In genomic region chr21:40839551-40839950, GRCh38 we compare ENCODE assay signal across 14 cellular contexts. TPM values are rescaled to one million over a fixed set of nuclear protein-coding genes. Genes with fewer than 3 reads are reported as not detected.
DNase-seq lines count a peak whose midpoint lies in the region; ATAC-seq and TF ChIP-seq lines count a peak whose summit lies in the region.
"Had no signal": no experiment of that assay in that cellular context is flagged by ENCODE, and none has a peak within 500 bp of the region (broad histone marks: within the 10 kb centered on the region; RNA-seq: fewer than 3 reads in every experiment).

No MANE protein-coding gene starts in this region.

- no peaks in the 10 kb centered on the region for H4K20me1 ChIP-seq in MM.1S (ENCODE audit: insufficient read depth, low read length)

- H3K9ac ChIP-seq in MM.1S (ENCODE audit: low read length): peak overlapping the region; percentile 4; the same call in 1 of the 2 replicates

- H3K79me2 ChIP-seq in MM.1S (ENCODE audit: low read length): no peaks in the 10 kb centered on the region

- peak overlapping the region; percentile 25 for H2AFZ ChIP-seq in MM.1S (ENCODE audit: low read length)
- H2AFZ ChIP-seq: GM23338 had no signal

- H3K27ac Mint-ChIP-seq in activated T-cell treated with anti-CD3 and anti-CD28 coated beads, Interleukin-2, amount 50 U/mL, for 72 hours: no peak overlapping the region
- H3K27ac Mint-ChIP-seq: CD14-positive monocyte; CD8-positive, alpha-beta T cell; GM23338; IgD-negative memory B cell had no signal

- no peaks in the 10 kb centered on the region for H3K9me3 Mint-ChIP-seq in activated T-cell treated with anti-CD3 and anti-CD28 coated beads, Interleukin-2, amount 50 U/mL, for 72 hours
- H3K9me3 Mint-ChIP-seq: CD8-positive, alpha-beta T cell had no signal

- no peaks in the 10 kb centered on the region for H3K36me3 ChIP-seq in MM.1S (replicated peaks; ENCODE audit: insufficient read depth, low read length)

- H3K27me3 Mint-ChIP-seq in activated T-cell treated with anti-CD3 and anti-CD28 coated beads, Interleukin-2, amount 50 U/mL, for 72 hours (ENCODE audit: low read depth): peaks cover 32% of the 10 kb centered on the region

- H3K27ac ChIP-seq in MM.1S (ENCODE audit: low read length): peak overlapping the region; percentile 57; the same call in 1 of the 2 replicates
- H3K27ac ChIP-seq: A549 had no signal

- no peaks in the 10 kb centered on the region for H3K9me3 ChIP-seq in MM.1S (replicated peaks; ENCODE audit: insufficient read depth, low read length)
- H3K9me3 ChIP-seq: A549 had no signal

- H3K36me3 Mint-ChIP-seq in activated T-cell treated with anti-CD3 and anti-CD28 coated beads, Interleukin-2, amount 50 U/mL, for 72 hours (ENCODE audit: insufficient read depth in 2 of 2): no peaks in the 10 kb centered on the region
- H3K36me3 Mint-ChIP-seq: CD14-positive monocyte; CD8-positive, alpha-beta T cell; IgD-negative memory B cell had no signal

- peak overlapping the region; percentile 70 for H3K4me2 ChIP-seq in MM.1S (ENCODE audit: low read depth, low read length)
- H3K4me2 ChIP-seq: A549, GM23338 had no signal

- TF ChIP-seq CTCF in MM.1S (IDR thresholded peaks at IDR 0.05; ENCODE audit: low read length): peak; percentile 10; the same call in 1 of the 2 replicates

- no peaks in the 10 kb centered on the region for H3K27me3 ChIP-seq in MM.1S (replicated peaks; ENCODE audit: insufficient read depth, low read length)

- H3K4me1 ChIP-seq in MM.1S (ENCODE audit: low read length): peaks cover 49% of the 10 kb centered on the region
- H3K4me1 ChIP-seq: A549 had no signal

- no peaks in the 10 kb centered on the region for H3K9me2 ChIP-seq in MM.1S (replicated peaks; ENCODE audit: insufficient read depth, low read length)

- no peak for ATAC-seq in activated T-cell treated with anti-CD3 and anti-CD28 coated beads, Interleukin-2, amount 50 U/mL, for 72 hours (replicated peaks in 1 of 2)
- ATAC-seq in GM18868 (IDR thresholded peaks at IDR 0.05; ENCODE audit: unreplicated experiment): no peak
- ATAC-seq: A549; CD8-positive, alpha-beta T cell; GM23338 had no signal

- no peak overlapping the region for H3K4me3 Mint-ChIP-seq in activated T-cell treated with anti-CD3 and anti-CD28 coated beads, Interleukin-2, amount 50 U/mL, for 72 hours
- H3K4me3 Mint-ChIP-seq: CD8-positive, alpha-beta T cell; GM23338; IgD-negative memory B cell had no signal

- H3F3A ChIP-seq in MM.1S (ENCODE audit: insufficient read depth, low read length): peaks cover 35% of the 10 kb centered on the region

- peak; percentile 91 for DNase-seq in MM.1S
- DNase-seq in RPMI8226: peak; percentile 61
- DNase-seq in dedifferentiated amniotic fluid mesenchymal stem cell (ENCODE audit: extremely low spot score): peak; percentile 16
- no peak for DNase-seq in DMS79 (lab: John Stamatoyannopoulos, UW)
- no peak for DNase-seq in NCI-H446 treated with DMSO at 0.1 percent for 48 hours (lab: John Stamatoyannopoulos, UW)
- no peak for DNase-seq in activated T-cell treated with anti-CD3 and anti-CD28 coated beads, Interleukin-2, amount 50 U/mL, for 72 hours
- DNase-seq: CD8-positive, alpha-beta T cell; COR-L47; H7 had no signal

- peak overlapping the region; percentile 10 for H3K4me3 ChIP-seq in MM.1S (ENCODE audit: low read length)
- H3K4me3 ChIP-seq: A549, GM23338 had no signal

- no peaks in the 10 kb centered on the region for H3K4me1 Mint-ChIP-seq in activated T-cell treated with anti-CD3 and anti-CD28 coated beads, Interleukin-2, amount 50 U/mL, for 72 hours (ENCODE audit: low read depth)
- H3K4me1 Mint-ChIP-seq: CD14-positive monocyte, IgD-negative memory B cell had no signal

RNA-seq across cellular contexts. Expression of gene DSCAM, which starts 7.4 kb away (rescaled TPM):
- total RNA-seq in activated T-cell treated with anti-CD3 and anti-CD28 coated beads, Interleukin-2, amount 50 U/mL, for 72 hours: not detected
- total RNA-seq: CD8-positive, alpha-beta T cell had no signal

Comparison
In these comparisons a context has a peak if more than half of its experiments do, and no peak if none do; other contexts are left out.
1. DNase-seq: peak in MM.1S (single experiment), RPMI8226 (single experiment) and dedifferentiated amniotic fluid mesenchymal stem cell (single experiment); none in DMS79 (single experiment), NCI-H446 treated with DMSO at 0.1 percent for 48 hours (single experiment) and activated T-cell treated with anti-CD3 and anti-CD28 coated beads, Interleukin-2, amount 50 U/mL, for 72 hours (0 of 2).